Comparison of ENCODE assay signal across 31 cellular contexts in the genomic region with DNA sequence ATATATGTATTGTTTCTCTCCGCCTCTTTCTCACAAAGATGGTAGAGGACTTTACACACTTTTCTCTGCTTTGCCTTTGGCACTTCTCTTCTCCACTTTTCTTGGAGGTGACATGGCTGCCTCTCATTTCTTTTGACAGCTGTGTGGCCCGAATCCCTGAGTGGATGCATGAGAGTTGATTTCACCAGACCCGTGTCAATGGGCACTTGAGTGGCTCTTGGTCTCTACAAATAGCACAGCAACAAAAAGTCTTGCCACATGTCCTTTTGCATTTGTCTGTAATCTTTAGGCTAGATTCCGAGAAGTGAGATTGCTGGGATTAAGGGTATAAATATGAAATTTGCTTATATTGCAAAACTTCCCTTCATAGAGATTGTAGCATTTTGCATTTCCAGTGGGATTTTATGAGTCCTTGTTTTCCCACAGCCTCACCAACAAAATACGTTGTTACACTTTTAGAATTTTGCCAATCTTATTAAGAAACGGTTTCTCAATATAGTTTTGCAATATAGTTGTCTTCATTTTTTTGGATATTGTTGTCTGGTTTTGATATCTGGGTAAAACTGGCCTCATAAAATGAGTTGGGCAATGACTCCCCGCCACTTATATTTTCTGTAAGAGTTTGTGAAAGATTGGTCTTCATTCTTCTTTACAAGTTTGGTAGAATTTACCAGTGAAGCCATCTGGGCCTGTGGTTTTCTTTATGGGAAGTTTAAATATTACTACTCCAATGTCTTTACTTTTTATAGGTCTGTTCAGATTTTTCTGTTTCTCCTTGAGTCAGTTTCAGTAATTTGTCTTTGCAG. TPM values are rescaled to one million over a fixed set of nuclear protein-coding genes. Genes with fewer than 3 reads are reported as not detected.
DNase-seq lines count a peak whose midpoint lies in the region; ATAC-seq and TF ChIP-seq lines count a peak whose summit lies in the region.
"Had no signal": no experiment of that assay in that cellular context is flagged by ENCODE, and none has a peak within 500 bp of the region (broad histone marks: within the 10 kb centered on the region; RNA-seq: fewer than 3 reads in every experiment).

No MANE protein-coding gene starts in this region.

- TF ChIP-seq POLR2A in esophagus muscularis mucosa (IDR thresholded peaks at IDR 0.05; ENCODE audit: low read depth) (no peak), thyroid gland (IDR thresholded peaks at IDR 0.05) (no peak), Peyer's patch (IDR thresholded peaks at IDR 0.05) (no peak)

- in situ Hi-C loops in mammary epithelial cell (cut with MboI; ENCODE audit: low sequenced_read_pairs in 2 of 2), result no loop called here

- no peaks in the 10 kb centered on the region for H3K9me3 Mint-ChIP-seq in MCF 10A (ENCODE audit: unreplicated experiment)
- H3K9me3 Mint-ChIP-seq: activated naive CD8-positive, alpha-beta T cell treated with anti-CD3 and anti-CD28 coated beads for 36 hours; central memory CD8-positive, alpha-beta T cell; stimulated activated naive CD8-positive, alpha-beta T cell treated with anti-CD3 and anti-CD28 coated beads, Interleukin-15, amount 100 ng/mL, for 72 hours had no signal

- H3K27me3 Mint-ChIP-seq in MCF 10A (ENCODE audit: insufficient read depth, unreplicated experiment), result no peaks in the 10 kb centered on the region
- H3K27me3 Mint-ChIP-seq: activated naive CD8-positive, alpha-beta T cell treated with anti-CD3 and anti-CD28 coated beads for 36 hours; B cell; stimulated activated naive CD8-positive, alpha-beta T cell treated with anti-CD3 and anti-CD28 coated beads, Interleukin-15, amount 100 ng/mL, for 72 hours had no signal

- CTCF ChIA-PET in MCF 10A (lab: Yijun Ruan, JAX), result no interaction called here
- CTCF ChIA-PET in mammary epithelial cell (lab: Charles Lee; ENCODE audit: low non-redundant PET), result no interaction called here

- H3K9ac ChIP-seq in mammary epithelial cell (ENCODE audit: insufficient read depth, low read length), result no peak overlapping the region

- H4K20me1 ChIP-seq in mammary epithelial cell (ENCODE audit: insufficient read depth, low read length), result no peaks in the 10 kb centered on the region

- H3K36me3 ChIP-seq in mammary epithelial cell (ENCODE audit: insufficient read depth, low read length), result no peaks in the 10 kb centered on the region
- no peaks in the 10 kb centered on the region for H3K36me3 ChIP-seq in esophagus muscularis mucosa
- H3K36me3 ChIP-seq in thyroid gland, result no peaks in the 10 kb centered on the region
- no peaks in the 10 kb centered on the region for H3K36me3 ChIP-seq in Peyer's patch
- H3K36me3 ChIP-seq: tibial nerve had no signal

- ATAC-seq in GM19463 (IDR thresholded peaks at IDR 0.05; ENCODE audit: unreplicated experiment), result no peak
- ATAC-seq: activated CD4-positive, alpha-beta T cell treated with anti-CD3 and anti-CD28 coated beads for 36 hours; left ventricle myocardium superior; naive thymus-derived CD8-positive, alpha-beta T cell; stimulated activated naive CD8-positive, alpha-beta T cell treated with anti-CD3 and anti-CD28 coated beads, Interleukin-15, amount 100 ng/mL, for 72 hours had no signal

- no peak overlapping the region for H3K4me3 Mint-ChIP-seq in MCF 10A (ENCODE audit: unreplicated experiment)
- H3K4me3 Mint-ChIP-seq: activated CD4-positive, alpha-beta T cell treated with anti-CD3 and anti-CD28 coated beads for 36 hours; activated naive CD8-positive, alpha-beta T cell treated with anti-CD3 and anti-CD28 coated beads for 36 hours; B cell; central memory CD8-positive, alpha-beta T cell; naive thymus-derived CD8-positive, alpha-beta T cell; stimulated activated naive CD8-positive, alpha-beta T cell treated with anti-CD3 and anti-CD28 coated beads, Interleukin-15, amount 100 ng/mL, for 72 hours had no signal

- H3K4me1 ChIP-seq in mammary epithelial cell (ENCODE audit: insufficient read depth, low read length) (no peaks in the 10 kb centered on the region), esophagus muscularis mucosa (no peaks in the 10 kb centered on the region), thyroid gland (peaks cover 0 to 13% of the 10 kb centered on the region in 2 donors), Peyer's patch (no peaks in the 10 kb centered on the region)

- H3K36me3 Mint-ChIP-seq in MCF 10A (ENCODE audit: insufficient read depth, unreplicated experiment), result peaks cover 4% of the 10 kb centered on the region
- H3K36me3 Mint-ChIP-seq: activated naive CD8-positive, alpha-beta T cell treated with anti-CD3 and anti-CD28 coated beads for 36 hours had no signal

- H3K27ac Mint-ChIP-seq in MCF 10A (ENCODE audit: low read depth, unreplicated experiment), result no peak overlapping the region
- H3K27ac Mint-ChIP-seq: activated CD4-positive, alpha-beta T cell treated with anti-CD3 and anti-CD28 coated beads for 36 hours; activated naive CD8-positive, alpha-beta T cell treated with anti-CD3 and anti-CD28 coated beads for 36 hours; B cell; stimulated activated naive CD8-positive, alpha-beta T cell treated with anti-CD3 and anti-CD28 coated beads, Interleukin-15, amount 100 ng/mL, for 72 hours had no signal

- peak; percentile 24 for DNase-seq in MCF 10A (ENCODE audit: unreplicated experiment)
- DNase-seq in mammary epithelial cell, result no peak
- peak; percentile 68 for DNase-seq in NOMO-1 treated with DMSO at 0.1 percent for 48 hours (lab: John Stamatoyannopoulos, UW; ENCODE audit: unreplicated experiment)
- peak; percentile 64 for DNase-seq in esophagus muscularis mucosa (ENCODE audit: extremely low spot score)
- DNase-seq in thyroid gland, result peak; percentile 46 to 63
- DNase-seq in Peyer's patch, result no peak
- DNase-seq in pons (ENCODE audit: low spot score), result no peak
- DNase-seq: activated CD4-positive, alpha-beta T cell treated with anti-CD3 and anti-CD28 coated beads for 36 hours; activated naive CD8-positive, alpha-beta T cell treated with anti-CD3 and anti-CD28 coated beads for 36 hours; activated T-cell treated with anti-CD3 and anti-CD28 coated beads for 4 hours; dermis blood vessel endothelial cell; HCEC 1CT; left ventricle myocardium superior; naive thymus-derived CD8-positive, alpha-beta T cell; NCI-H2081; NCI-H2227 treated with DMSO at 0.1 percent for 48 hours; NCI-H526 treated with DMSO at 0.1 percent for 48 hours; nucleus accumbens; stimulated activated CD4-positive, alpha-beta T cell treated with anti-CD3 and anti-CD28 coated beads, Interleukin-1b, Interleukin-23, amount 100 ng/mL, for 48 hours; stimulated activated CD8-positive, alpha-beta memory T cell treated with anti-CD3 and anti-CD28 coated beads, Interleukin-4, amount 100 ng/mL, for 48 hours; stimulated activated naive CD8-positive, alpha-beta T cell treated with anti-CD3 and anti-CD28 coated beads, Interleukin-15, amount 100 ng/mL, for 72 hours; T-helper 2 cell had no signal

- H3K27me3 ChIP-seq in mammary epithelial cell (ENCODE audit: insufficient read depth, low read length) (no peaks in the 10 kb centered on the region), esophagus muscularis mucosa (no peaks in the 10 kb centered on the region), thyroid gland (no peaks in the 10 kb centered on the region), Peyer's patch (no peaks in the 10 kb centered on the region)
- H3K27me3 ChIP-seq: tibial nerve had no signal

- no peak overlapping the region for H3K4me3 ChIP-seq in mammary epithelial cell (replicated peaks in 1 of 3; ENCODE audit: insufficient read depth in 1 of 3, low read depth in 2 of 3, low read length in 3 of 3)
- H3K4me3 ChIP-seq in esophagus muscularis mucosa, result no peak overlapping the region
- no peak overlapping the region for H3K4me3 ChIP-seq in thyroid gland (replicated peaks in 1 of 3)
- no peak overlapping the region for H3K4me3 ChIP-seq in Peyer's patch
- H3K4me3 ChIP-seq: SK-N-MC, skin epidermis, tibial nerve had no signal

- H3K4me1 Mint-ChIP-seq in MCF 10A (ENCODE audit: insufficient read depth, unreplicated experiment), result peaks cover 10% of the 10 kb centered on the region
- H3K4me1 Mint-ChIP-seq: activated CD4-positive, alpha-beta T cell treated with anti-CD3 and anti-CD28 coated beads for 36 hours; activated naive CD8-positive, alpha-beta T cell treated with anti-CD3 and anti-CD28 coated beads for 36 hours; B cell; central memory CD8-positive, alpha-beta T cell; stimulated activated naive CD8-positive, alpha-beta T cell treated with anti-CD3 and anti-CD28 coated beads, Interleukin-15, amount 100 ng/mL, for 72 hours had no signal

- no peak overlapping the region for H3K27ac ChIP-seq in mammary epithelial cell (ENCODE audit: insufficient read depth, low read depth, low read length)
- no peak overlapping the region for H3K27ac ChIP-seq in esophagus muscularis mucosa (replicated peaks in 1 of 4)
- no peak overlapping the region for H3K27ac ChIP-seq in thyroid gland
- H3K27ac ChIP-seq in Peyer's patch, result no peak overlapping the region
- H3K27ac ChIP-seq: RWPE1, SK-N-MC, skin epidermis, tibial nerve had no signal

- POLR2A ChIA-PET in MCF 10A (lab: Yijun Ruan, JAX), result no interaction called here

- H3K4me2 ChIP-seq in mammary epithelial cell (ENCODE audit: insufficient read depth, low read depth, low read length), result no peak overlapping the region

- no peak for TF ChIP-seq CTCF in MCF 10A (IDR thresholded peaks at IDR 0.05; ENCODE audit: unreplicated experiment)
- TF ChIP-seq CTCF in mammary epithelial cell (conservative IDR thresholded peaks at IDR 0.05 in 1 of 2, IDR thresholded peaks at IDR 0.05 in 1 of 2; ENCODE audit: extremely low read depth in 1 of 2, insufficient read depth in 1 of 2, low read depth in 1 of 2, low read length in 2 of 2), result no peak
- no peak for TF ChIP-seq CTCF in esophagus muscularis mucosa (IDR thresholded peaks at IDR 0.05)
- no peak for TF ChIP-seq CTCF in thyroid gland (IDR thresholded peaks at IDR 0.05)
- no peak for TF ChIP-seq CTCF in Peyer's patch (IDR thresholded peaks at IDR 0.05)

- BruUV-seq in MCF 10A (replicated peaks; lab: Mats Ljungman, UMichigan), result no TSS peak
- BruUV-seq in mammary epithelial cell (replicated peaks; lab: Mats Ljungman, UMichigan), result no TSS peak

- intact Hi-C loops in MCF 10A (cut with micrococcal nuclease) (no loop called here), mammary epithelial cell (cut with micrococcal nuclease) (no loop called here), esophagus muscularis mucosa (cut with DNase I) (no loop called here), thyroid gland (cut with DNase I) (no loop called here)

- no peaks in the 10 kb centered on the region for H3K79me2 ChIP-seq in mammary epithelial cell (ENCODE audit: insufficient read depth, low read length)

- no peak overlapping the region for H2AFZ ChIP-seq in mammary epithelial cell (ENCODE audit: low read depth, low read length)

- 87% methylated on average over 7 of the region's 7 CpGs for WGBS in mammary epithelial cell (ENCODE audit: low coverage, missing lambda C conversion rate)
- WGBS in esophagus muscularis mucosa, result 72% methylated on average over 7 of the region's 7 CpGs
- 61 to 63% methylated on average over 7 of the region's 7 CpGs for WGBS in thyroid gland, 2 donors

- dilution Hi-C loops in mammary epithelial cell (cut with HindIII; ENCODE audit: low sequenced_read_pairs), result loop anchor here (25.0 kb wide), 2 partner anchors 319 to 381 kb away; no protein-coding TSS in a partner anchor

- H3K9me3 ChIP-seq in mammary epithelial cell (replicated peaks; ENCODE audit: insufficient read depth, low read length), result no peaks in the 10 kb centered on the region
- no peaks in the 10 kb centered on the region for H3K9me3 ChIP-seq in esophagus muscularis mucosa
- no peaks in the 10 kb centered on the region for H3K9me3 ChIP-seq in thyroid gland
- H3K9me3 ChIP-seq in Peyer's patch, result no peaks in the 10 kb centered on the region
- H3K9me3 ChIP-seq: tibial nerve had no signal

- no peak for TF ChIP-seq EP300 in esophagus muscularis mucosa (IDR thresholded peaks at IDR 0.05)

RNA-seq across cellular contexts. Expression of gene TRPM1, which starts 5.2 kb away (rescaled TPM):
- total RNA-seq in MCF 10A (2022) (not detected in 2 replicates), mammary epithelial cell (not detected), esophagus muscularis mucosa (not detected), thyroid gland (not detected), Peyer's patch (not detected)
- not detected for polyA plus RNA-seq in mammary epithelial cell
- polyA minus RNA-seq in mammary epithelial cell, result not detected
- total RNA-seq: A172; activated CD4-positive, alpha-beta T cell treated with anti-CD3 and anti-CD28 coated beads for 36 hours; activated naive CD8-positive, alpha-beta T cell treated with anti-CD3 and anti-CD28 coated beads for 36 hours; B cell; left ventricle myocardium superior; LHCN-M2; naive thymus-derived CD8-positive, alpha-beta T cell; tibial nerve had no signal
- polyA plus RNA-seq: naive thymus-derived CD8-positive, alpha-beta T cell had no signal

Comparison
In these comparisons a context has a peak if more than half of its experiments do, and no peak if none do; other contexts are left out.
1. DNase-seq: peak in MCF 10A (single experiment), NOMO-1 treated with DMSO at 0.1 percent for 48 hours (single experiment), esophagus muscularis mucosa (single experiment) and thyroid gland (2 of 2); none in mammary epithelial cell (single experiment), Peyer's patch (0 of 3) and pons (single experiment).